ENCODE assay signal across 10 cellular contexts in the genomic region with DNA sequence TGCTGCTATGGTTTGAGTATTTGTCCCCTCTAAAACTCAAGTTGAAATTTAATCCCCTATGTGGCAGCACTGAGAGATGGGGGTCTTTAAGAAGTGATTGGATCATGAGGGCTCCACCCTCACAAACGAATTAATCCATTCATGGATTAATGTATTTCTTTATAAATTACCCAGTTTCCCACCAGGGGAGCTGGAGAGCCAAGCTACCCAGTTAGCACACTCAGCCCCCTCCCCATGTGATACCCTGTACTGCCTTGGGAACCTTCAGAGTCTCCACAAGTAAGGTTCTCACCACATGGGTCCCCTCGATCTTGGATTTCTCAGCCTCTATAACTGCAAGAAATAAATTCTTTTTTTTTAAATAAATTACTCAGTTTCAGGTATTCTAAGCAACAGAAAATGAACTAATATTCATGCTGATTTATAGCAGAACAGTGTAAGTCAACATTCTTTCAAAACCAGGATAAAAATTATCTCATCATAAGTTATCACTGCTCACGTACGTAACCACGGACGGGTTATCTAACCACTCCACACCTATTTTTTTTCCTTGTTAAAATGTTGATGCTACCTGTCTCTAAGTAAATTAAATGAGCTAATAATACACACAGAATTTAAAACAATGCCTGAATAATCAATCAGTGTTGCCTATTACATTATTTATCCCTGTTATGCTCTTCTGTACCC. TPM values are rescaled to one million over a fixed set of nuclear protein-coding genes. Genes with fewer than 3 reads are reported as not detected.
DNase-seq lines count a peak whose midpoint lies in the region; ATAC-seq and TF ChIP-seq lines count a peak whose summit lies in the region.
"Had no signal": no experiment of that assay in that cellular context is flagged by ENCODE, and none has a peak within 500 bp of the region (broad histone marks: within the 10 kb centered on the region; RNA-seq: fewer than 3 reads in every experiment).

No MANE protein-coding gene starts in this region.

- H3K4me1 ChIP-seq in CD8-positive, alpha-beta T cell (ENCODE audit: insufficient read depth, low read length): peaks cover 48% of the 10 kb centered on the region

- no peaks in the 10 kb centered on the region for H3K27me3 ChIP-seq in CD8-positive, alpha-beta T cell (ENCODE audit: insufficient read depth, low read length)
- H3K27me3 ChIP-seq in SU-DHL-6 (ENCODE audit: low read length): no peaks in the 10 kb centered on the region

- no peaks in the 10 kb centered on the region for H3K36me3 ChIP-seq in CD8-positive, alpha-beta T cell (ENCODE audit: insufficient read depth, low read length)
- peaks cover 19% of the 10 kb centered on the region for H3K36me3 ChIP-seq in SU-DHL-6 (ENCODE audit: low read length)

- peaks cover 74% of the 10 kb centered on the region for H3K4me1 Mint-ChIP-seq in CD8-positive, alpha-beta T cell (ENCODE audit: low read depth)

- no peak for ATAC-seq in CD8-positive, alpha-beta T cell

- no peak overlapping the region for H2AFZ ChIP-seq in SU-DHL-6 (ENCODE audit: low read depth, low read length, severe bottlenecking)

- POLR2A ChIA-PET in CD8-positive, alpha-beta T cell (lab: Charles Lee): no interaction called here

- no peak overlapping the region for H3K9ac ChIP-seq in SU-DHL-6 (ENCODE audit: low read length)

- H3K27ac ChIP-seq in CD8-positive, alpha-beta T cell (ENCODE audit: low read depth, low read length): no peak overlapping the region
- H3K27ac ChIP-seq in SU-DHL-6 (ENCODE audit: low read depth, low read length): no peak overlapping the region
- no peak overlapping the region for H3K27ac ChIP-seq in substantia nigra (ENCODE audit: low read depth, low read length, poor library complexity, severe bottlenecking)

- H3K27ac Mint-ChIP-seq in CD8-positive, alpha-beta T cell: no peak overlapping the region

- H3K4me3 Mint-ChIP-seq in CD8-positive, alpha-beta T cell: no peak overlapping the region

- intact Hi-C loops in CD8-positive, alpha-beta T cell (cut with DNase I, micrococcal nuclease): loop anchor here in 1 of 2 experiments (5.0 kb wide), 1 partner anchor 376 kb away; no protein-coding TSS in a partner anchor

- CTCF ChIA-PET in CD8-positive, alpha-beta T cell (lab: Charles Lee): interaction anchor here (0.6 kb wide), 1 partner anchor 376 kb away, joined by 4 read pairs; no protein-coding TSS in a partner anchor

- no peak overlapping the region for H3K4me3 ChIP-seq in CD8-positive, alpha-beta T cell (ENCODE audit: low read depth, low read length)
- no peak overlapping the region for H3K4me3 ChIP-seq in SU-DHL-6 (ENCODE audit: insufficient read depth, low read length, poor library complexity, severe bottlenecking)

- in situ Hi-C loops in GM13977 (cut with MboI; ENCODE audit: low pct_unique_long_range_greater_than_20kb, low sequenced_read_pairs, unreplicated experiment): loop anchor here (25.0 kb wide), 1 partner anchor 381 kb away; no protein-coding TSS in a partner anchor

- H3K4me2 ChIP-seq in SU-DHL-6 (ENCODE audit: low read depth, low read length, poor library complexity, severe bottlenecking): peak overlapping the region; percentile 96

- no peaks in the 10 kb centered on the region for H3K27me3 Mint-ChIP-seq in CD8-positive, alpha-beta T cell (ENCODE audit: low read depth)

- H3K9me2 ChIP-seq in SU-DHL-6 (replicated peaks; ENCODE audit: insufficient read depth, low read length): no peaks in the 10 kb centered on the region

- H3K79me2 ChIP-seq in SU-DHL-6 (ENCODE audit: insufficient read depth, low read length): peaks cover 85% of the 10 kb centered on the region

- H3K36me3 Mint-ChIP-seq in CD8-positive, alpha-beta T cell: peaks cover 27% of the 10 kb centered on the region

- DNase-seq in CD8-positive, alpha-beta T cell: no peak
- DNase-seq in GM13977 (ENCODE audit: low spot score) (no peak), iPS DF 19.7 (ENCODE audit: low read depth, low spot score) (peak; percentile 25), NCI-H2107 treated with DMSO at 0.1 percent for 48 hours (lab: John Stamatoyannopoulos, UW; ENCODE audit: unreplicated experiment) (no peak), substantia nigra (lab: John Stamatoyannopoulos, UW) (no peak), NK-92 (lab: John Stamatoyannopoulos, UW; ENCODE audit: unreplicated experiment) (no peak)
- DNase-seq: anterior cingulate cortex, NCI-H1417 treated with DMSO at 0.1 percent for 48 hours, posterior cingulate gyrus had no signal

- no peaks in the 10 kb centered on the region for H3K9me3 ChIP-seq in CD8-positive, alpha-beta T cell (ENCODE audit: low read length)
- no peaks in the 10 kb centered on the region for H3K9me3 ChIP-seq in SU-DHL-6 (ENCODE audit: insufficient read depth, low read length)

- H3F3A ChIP-seq in SU-DHL-6 (ENCODE audit: insufficient read depth): 0 out of 2 replicates have a peak, but pooled peaks cover 11% of the 10 kb centered on the region

- TF ChIP-seq CTCF in CD8-positive, alpha-beta T cell (IDR thresholded peaks at IDR 0.05): peak; percentile 17
- TF ChIP-seq CTCF in GM13977 (IDR thresholded peaks at IDR 0.05; ENCODE audit: extremely low read depth, insufficient read depth, missing control alignments): peak; percentile 26
- no peak for TF ChIP-seq CTCF in SU-DHL-6 (IDR thresholded peaks at IDR 0.05; ENCODE audit: insufficient read depth, low read length, poor library complexity, severe bottlenecking)

- peaks cover 65% of the 10 kb centered on the region for H4K20me1 ChIP-seq in SU-DHL-6 (ENCODE audit: low read depth, low read length)

- H3K9me3 Mint-ChIP-seq in CD8-positive, alpha-beta T cell: peaks cover 5% of the 10 kb centered on the region

RNA-seq across cellular contexts. Expression of gene NAP1L1, which starts 3.6 kb away (rescaled TPM):
- 100 to 1,000 TPM; 581 to 618 TPM for total RNA-seq in CD8-positive, alpha-beta T cell

RNA-seq across cellular contexts. Expression of gene PHLDA1, which starts 49.3 kb away (rescaled TPM):
- total RNA-seq in CD8-positive, alpha-beta T cell: 1 to 10 TPM; 5.6 to 5.8 TPM
